Comparison of ENCODE assay signal across 18 cellular contexts in genomic region chr4:177391287-177391686, GRCh38.
"Had no signal": no experiment of that assay in that cellular context is flagged by ENCODE, and none has a peak within 500 bp of the region (broad histone marks: within the 10 kb centered on the region; RNA-seq: fewer than 3 reads in every experiment).

No MANE protein-coding gene starts in this region.

- DNase-seq: activated CD4-positive, alpha-beta T cell treated with anti-CD3 and anti-CD28 coated beads for 48 hours; activated CD8-positive, alpha-beta memory T cell treated with anti-CD3 and anti-CD28 coated beads for 24 hours; activated naive CD4-positive, alpha-beta T cell treated with Interleukin-2 at 50 U/mL for 16 hours; heart right ventricle; left lung; mucosa of descending colon; right cardiac atrium; small intestine; stimulated activated CD4-positive, alpha-beta T cell treated with anti-CD3 and anti-CD28 coated beads, Interleukin-4, amount 100 ng/mL, for 4 hours; stimulated activated CD8-positive, alpha-beta memory T cell treated with anti-CD3 and anti-CD28 coated beads, Interleukin-4, amount 100 ng/mL, for 48 hours; stimulated activated naive CD4-positive, alpha-beta T cell treated with Interleukin-2 at 50 U/mL for 16 hours had no signal

- H3K27ac ChIP-seq: ascending aorta, gastroesophageal sphincter, heart right ventricle, left lung, prostate gland, suprapubic skin had no signal

- ATAC-seq: gastroesophageal sphincter; heart right ventricle; left lung; mucosa of descending colon; natural killer cell treated with Interleukin-12 subunit alpha and Interleukin-12 subunit beta and Interleukin-15 and Interleukin-18, amount 100 ng/mL, for 72 hours; right cardiac atrium had no signal

- H3K4me3 Mint-ChIP-seq: natural killer cell treated with Interleukin-12 subunit alpha and Interleukin-12 subunit beta and Interleukin-15 and Interleukin-18, amount 100 ng/mL, for 72 hours; T-helper 1 cell treated with Interleukin-12 subunit alpha and Interleukin-12 subunit beta and Interleukin-4 antibody, amounts not matched to agents 30 μg/mL and 1 μg/mL, for 36 hours; type B pancreatic cell had no signal

- H3K27me3 ChIP-seq: ascending aorta, gastroesophageal sphincter, left lung, suprapubic skin had no signal

- H3K9me3 Mint-ChIP-seq: natural killer cell treated with Interleukin-12 subunit alpha and Interleukin-12 subunit beta and Interleukin-15 and Interleukin-18, amount 100 ng/mL, for 72 hours; T-helper 1 cell treated with Interleukin-12 subunit alpha and Interleukin-12 subunit beta and Interleukin-4 antibody, amounts not matched to agents 30 μg/mL and 1 μg/mL, for 36 hours; type B pancreatic cell had no signal

- H3K4me1 ChIP-seq: ascending aorta, gastroesophageal sphincter, left lung, prostate gland had no signal

- H3K36me3 Mint-ChIP-seq: natural killer cell treated with Interleukin-12 subunit alpha and Interleukin-12 subunit beta and Interleukin-15 and Interleukin-18, amount 100 ng/mL, for 72 hours; type B pancreatic cell had no signal

- H3K27ac Mint-ChIP-seq: natural killer cell treated with Interleukin-12 subunit alpha and Interleukin-12 subunit beta and Interleukin-15 and Interleukin-18, amount 100 ng/mL, for 72 hours; T-helper 1 cell treated with Interleukin-12 subunit alpha and Interleukin-12 subunit beta and Interleukin-4 antibody, amounts not matched to agents 30 μg/mL and 1 μg/mL, for 36 hours; type B pancreatic cell had no signal

- H3K9me3 ChIP-seq: ascending aorta, gastroesophageal sphincter, heart right ventricle, left lung, mucosa of descending colon, prostate gland, suprapubic skin had no signal

- H3K36me3 ChIP-seq: ascending aorta, gastroesophageal sphincter, heart right ventricle, left lung, prostate gland, suprapubic skin had no signal

- H3K4me3 ChIP-seq: ascending aorta, gastroesophageal sphincter, heart right ventricle, left lung, mucosa of descending colon, prostate gland, suprapubic skin had no signal

- H3K27me3 Mint-ChIP-seq: type B pancreatic cell had no signal
